Comparison of ENCODE assay signal across 8 cellular contexts in genomic region chr19:45477713-45478453, GRCh38. TPM values are rescaled to one million over a fixed set of nuclear protein-coding genes. Genes with fewer than 3 reads are reported as not detected.
DNase-seq lines count a peak whose midpoint lies in the region; ATAC-seq and TF ChIP-seq lines count a peak whose summit lies in the region.

No MANE protein-coding gene starts in this region.

- no peak overlapping the region for H2BK5ac ChIP-seq in mesenchymal stem cell (ENCODE audit: low read depth, low read length, poor library complexity, severe bottlenecking)

- H2AFZ ChIP-seq in mesenchymal stem cell (ENCODE audit: low read depth, low read length): no peak overlapping the region

- no peak overlapping the region for H3K4ac ChIP-seq in mesenchymal stem cell (ENCODE audit: low read depth in 1 of 2, low read length in 2 of 2)

- ATAC-seq in upper lobe of right lung: no peak

- H3K4me2 ChIP-seq in mesenchymal stem cell (ENCODE audit: low read length, poor library complexity, severe bottlenecking): no peak overlapping the region

- in situ Hi-C loops in brain microvascular endothelial cell (cut with HindIII; ENCODE audit: low pct_ligation_motif_present, low sequenced_read_pairs): no loop called here

- H3K27me3 ChIP-seq in brain microvascular endothelial cell (replicated peaks): no peaks in the 10 kb centered on the region
- peaks cover 0 to 8% of the 10 kb centered on the region in 2 experiments for H3K27me3 ChIP-seq in mesenchymal stem cell (ENCODE audit: control insufficient read depth in 1 of 2, insufficient read depth in 1 of 2, low read length in 2 of 2)
- H3K27me3 ChIP-seq in upper lobe of right lung: peaks cover 9% of the 10 kb centered on the region

- H3K79me1 ChIP-seq in mesenchymal stem cell (replicated peaks; ENCODE audit: low read length, poor library complexity, severe bottlenecking): no peaks in the 10 kb centered on the region

- H3K4me1 ChIP-seq in mesenchymal stem cell (ENCODE audit: control insufficient read depth, insufficient read depth, low read depth, low read length) (peaks cover 3% of the 10 kb centered on the region), upper lobe of right lung (peaks cover 6% of the 10 kb centered on the region)

- no peak overlapping the region for H2AK5ac ChIP-seq in mesenchymal stem cell (ENCODE audit: low read length, severe bottlenecking)

- DNase-seq in activated CD4-positive, alpha-beta T cell treated with anti-CD3 and anti-CD28 coated beads for 48 hours: peak; percentile 51
- DNase-seq in activated CD4-positive, alpha-beta T cell treated with anti-CD3 and anti-CD28 coated beads for 4 hours: no peak
- DNase-seq in NCI-H345 (lab: John Stamatoyannopoulos, UW) (peak; percentile 32), brain microvascular endothelial cell (no peak), mesenchymal stem cell (peak; percentile 91), upper lobe of right lung (no peak), midbrain (lab: John Stamatoyannopoulos, UW) (no peak), HPDE6-E6E7 (ENCODE audit: extremely low spot score) (no peak)

- H3K9ac ChIP-seq in mesenchymal stem cell (ENCODE audit: low read length): peak overlapping the region; percentile 99

- no peaks in the 10 kb centered on the region for H3K36me3 ChIP-seq in brain microvascular endothelial cell (replicated peaks)
- H3K36me3 ChIP-seq in mesenchymal stem cell (ENCODE audit: control insufficient read depth in 1 of 2, insufficient read depth in 2 of 2, low read depth in 1 of 2, low read length in 2 of 2): peaks cover 1 to 2% of the 10 kb centered on the region in 2 experiments
- no peaks in the 10 kb centered on the region for H3K36me3 ChIP-seq in upper lobe of right lung

- no peak overlapping the region for H2BK15ac ChIP-seq in mesenchymal stem cell (ENCODE audit: low read depth, poor library complexity, severe bottlenecking)

- no peak overlapping the region for H4K8ac ChIP-seq in mesenchymal stem cell (ENCODE audit: low read length)

- H2BK120ac ChIP-seq in mesenchymal stem cell (ENCODE audit: low read depth, low read length): no peak overlapping the region

- H3K14ac ChIP-seq in mesenchymal stem cell (ENCODE audit: low read length in 2 of 2): no peak overlapping the region

- peak overlapping the region; percentile 59 for H3K4me3 ChIP-seq in brain microvascular endothelial cell (ENCODE audit: low read depth, low read length)
- H3K4me3 ChIP-seq in mesenchymal stem cell (ENCODE audit: insufficient read depth in 1 of 2, low read depth in 1 of 2, low read length in 2 of 2): peak overlapping the region in 1 of 2 experiments; percentile 85
- H3K4me3 ChIP-seq in upper lobe of right lung: peak overlapping the region; percentile 50

- WGBS in mesenchymal stem cell: 16% methylated on average over 11 of the region's 12 CpGs

- H3K23ac ChIP-seq in mesenchymal stem cell (ENCODE audit: low read length in 2 of 2): no peak overlapping the region

- H3K9me3 ChIP-seq in mesenchymal stem cell (ENCODE audit: control insufficient read depth, low read length): no peaks in the 10 kb centered on the region
- H3K9me3 ChIP-seq in upper lobe of right lung: no peaks in the 10 kb centered on the region

- no peak overlapping the region for H2BK12ac ChIP-seq in mesenchymal stem cell (ENCODE audit: low read length in 2 of 2)

- H3K27ac ChIP-seq in brain microvascular endothelial cell (peak overlapping the region; percentile 99), mesenchymal stem cell (ENCODE audit: low read length, poor library complexity, severe bottlenecking) (no peak overlapping the region), upper lobe of right lung (peak overlapping the region; percentile 98)

- no peak for TF ChIP-seq CTCF in brain microvascular endothelial cell (IDR thresholded peaks at IDR 0.05; ENCODE audit: low read depth, low read length, missing control alignments)
- no peak for TF ChIP-seq CTCF in upper lobe of right lung (IDR thresholded peaks at IDR 0.05)

- no peak overlapping the region for H4K91ac ChIP-seq in mesenchymal stem cell (ENCODE audit: low read length)

- H3K18ac ChIP-seq in mesenchymal stem cell (ENCODE audit: low read depth in 1 of 2, low read length in 2 of 2): no peak overlapping the region

- intact Hi-C loops in upper lobe of right lung (cut with DNase I): loop anchor here (2.0 kb wide), 1 partner anchor 37 kb away; no protein-coding TSS in a partner anchor

RNA-seq across cellular contexts. Expression of gene FOSB, which starts 10.1 kb away (rescaled TPM):
- polyA plus RNA-seq in mesenchymal stem cell (2013, experiment 1 of 2): 167 TPM
- polyA plus RNA-seq in mesenchymal stem cell (2013, experiment 2 of 2): 130 TPM
- total RNA-seq in upper lobe of right lung: 3.6 TPM

RNA-seq across cellular contexts. Expression of gene RTN2, which starts 19.0 kb away (rescaled TPM):
- 30.0 TPM for polyA plus RNA-seq in mesenchymal stem cell (2013, experiment 1 of 2)
- 31.0 TPM for polyA plus RNA-seq in mesenchymal stem cell (2013, experiment 2 of 2)
- 13.3 TPM for total RNA-seq in upper lobe of right lung

RNA-seq across cellular contexts. Expression of gene PPM1N, which starts 20.4 kb away (rescaled TPM):
- polyA plus RNA-seq in mesenchymal stem cell (2013, experiment 1 of 2): 2.3 TPM
- polyA plus RNA-seq in mesenchymal stem cell (2013, experiment 2 of 2): 2.1 TPM
- total RNA-seq in upper lobe of right lung: 0.67 TPM

RNA-seq across cellular contexts. Expression of gene VASP, which starts 29.4 kb away (rescaled TPM):
- 106 TPM for polyA plus RNA-seq in mesenchymal stem cell (2013, experiment 1 of 2)
- polyA plus RNA-seq in mesenchymal stem cell (2013, experiment 2 of 2): 104 TPM
- 155 TPM for total RNA-seq in upper lobe of right lung

RNA-seq across cellular contexts. Expression of gene ERCC1, which starts 54.2 kb away (rescaled TPM):
- 96.4 TPM for polyA plus RNA-seq in mesenchymal stem cell (2013, experiment 1 of 2)
- polyA plus RNA-seq in mesenchymal stem cell (2013, experiment 2 of 2): 96.1 TPM
- total RNA-seq in upper lobe of right lung: 48.8 TPM

Comparison
In these comparisons a context has a peak if more than half of its experiments do, and no peak if none do; other contexts are left out.
1. DNase-seq: peak in activated CD4-positive, alpha-beta T cell treated with anti-CD3 and anti-CD28 coated beads for 48 hours (single experiment), NCI-H345 (single experiment) and mesenchymal stem cell (single experiment); none in activated CD4-positive, alpha-beta T cell treated with anti-CD3 and anti-CD28 coated beads for 4 hours (0 of 2), brain microvascular endothelial cell (single experiment), upper lobe of right lung (single experiment), midbrain (single experiment) and HPDE6-E6E7 (single experiment).